Comparison of ENCODE assay signal across 8 cellular contexts in genomic region chr18:3248062-3248669, GRCh38. TPM values are rescaled to one million over a fixed set of nuclear protein-coding genes. Genes with fewer than 3 reads are reported as not detected.
DNase-seq lines count a peak whose midpoint lies in the region; ATAC-seq, FAIRE-seq and TF ChIP-seq lines count a peak whose summit lies in the region.

No MANE protein-coding gene starts in this region.

- FAIRE-seq in astrocyte (lab: Jason Lieb, UNC) (no peak), keratinocyte (lab: Jason Lieb, UNC) (no peak)

- H3K27ac Mint-ChIP-seq in astrocyte (ENCODE audit: unreplicated experiment), result peak overlapping the region; percentile 98

- peak overlapping the region; percentile 86 for H3K4me3 Mint-ChIP-seq in astrocyte (ENCODE audit: unreplicated experiment)

- no peaks in the 10 kb centered on the region for H3K9me3 ChIP-seq in astrocyte (ENCODE audit: insufficient read depth, low read depth, low read length)
- no peaks in the 10 kb centered on the region for H3K9me3 ChIP-seq in keratinocyte (ENCODE audit: control insufficient read depth, low read depth, low read length)

- H3K27me3 Mint-ChIP-seq in astrocyte (ENCODE audit: low read depth, unreplicated experiment), result no peaks in the 10 kb centered on the region

- no peak for ATAC-seq in GM21737 (IDR thresholded peaks at IDR 0.05; ENCODE audit: unreplicated experiment)

- H3K4me1 Mint-ChIP-seq in astrocyte (ENCODE audit: low read depth, unreplicated experiment), result peaks cover 23% of the 10 kb centered on the region

- H3K27ac ChIP-seq in astrocyte (ENCODE audit: low read depth, low read length) (peak overlapping the region; percentile 100), keratinocyte (ENCODE audit: control insufficient read depth, insufficient read depth, low read length) (peak overlapping the region; percentile 99), substantia nigra (ENCODE audit: low read depth, low read length, poor library complexity, severe bottlenecking) (peak overlapping the region; percentile 92)

- H3K9ac ChIP-seq in astrocyte (ENCODE audit: low read length) (peak overlapping the region; percentile 99), keratinocyte (ENCODE audit: control insufficient read depth, extremely low read depth, insufficient read depth, low read length) (peak overlapping the region; percentile 98)

- peaks cover 30% of the 10 kb centered on the region for H3K4me1 ChIP-seq in astrocyte (ENCODE audit: insufficient read depth, low read length)
- peaks cover 36% of the 10 kb centered on the region for H3K4me1 ChIP-seq in keratinocyte (ENCODE audit: control insufficient read depth, extremely low read depth, insufficient read depth, low read length)

- TF ChIP-seq CTCF in astrocyte (IDR thresholded peaks at IDR 0.05; ENCODE audit: insufficient read depth, low read depth, low read length) (no peak), keratinocyte (optimal IDR thresholded peaks at IDR 0.05 in 1 of 3, IDR thresholded peaks at IDR 0.05 in 1 of 3, conservative IDR thresholded peaks at IDR 0.05 in 1 of 3; ENCODE audit: extremely low read depth in 1 of 3, insufficient read depth in 2 of 3, low read length in 3 of 3) (no peak)

- H3K36me3 ChIP-seq in astrocyte (ENCODE audit: insufficient read depth, low read length) (peaks cover 17% of the 10 kb centered on the region), keratinocyte (ENCODE audit: control insufficient read depth in 2 of 2, extremely low read depth in 1 of 2, insufficient read depth in 2 of 2, low read length in 2 of 2) (peaks cover 3 to 12% of the 10 kb centered on the region in 2 experiments)

- in situ Hi-C loops in KBM-7 (cut with MboI; ENCODE audit: low pct_unique_long_range_greater_than_20kb, low sequenced_read_pairs), result no loop called here

- H3K79me2 ChIP-seq in astrocyte (ENCODE audit: insufficient read depth, low read length), result peaks cover 58% of the 10 kb centered on the region
- peaks cover 55% of the 10 kb centered on the region for H3K79me2 ChIP-seq in keratinocyte (ENCODE audit: control insufficient read depth, insufficient read depth, low read length)

- peaks cover 2% of the 10 kb centered on the region for H3K36me3 Mint-ChIP-seq in astrocyte (ENCODE audit: low read depth, unreplicated experiment)

- dilution Hi-C loops in keratinocyte (cut with MboI; ENCODE audit: extremely low pct_ligation_motif_present, low sequenced_read_pairs), result no loop called here

- DNase-seq in GF-D8 (lab: John Stamatoyannopoulos, UW) (peak; percentile 59), Kasumi-1 (lab: John Stamatoyannopoulos, UW) (peak; percentile 70 to 71), astrocyte (ENCODE audit: low read depth) (peak; percentile 33), keratinocyte (ENCODE audit: low read depth, low spot score) (no peak), substantia nigra (lab: John Stamatoyannopoulos, UW) (peak in 16 of 49 donors; percentile 21 to 63 (median 42)), KBM-7 (no peak), hepatic stellate cell (ENCODE audit: low spot score) (no peak)

- H3K4me3 ChIP-seq in astrocyte (ENCODE audit: insufficient read depth, low read depth, low read length) (peak overlapping the region; percentile 99), keratinocyte (ENCODE audit: control insufficient read depth in 2 of 3, extremely low read depth in 1 of 3, insufficient read depth in 2 of 3, low read depth in 1 of 3, low read length in 3 of 3) (peak overlapping the region; percentile 94 to 97 (median 96))

- H3K9me1 ChIP-seq in keratinocyte (ENCODE audit: control insufficient read depth, extremely low read depth, insufficient read depth, low read length), result peaks cover 3% of the 10 kb centered on the region

- no peaks in the 10 kb centered on the region for H3K9me3 Mint-ChIP-seq in astrocyte (ENCODE audit: unreplicated experiment)

- H3K27me3 ChIP-seq in astrocyte (ENCODE audit: insufficient read depth, low read length), result no peaks in the 10 kb centered on the region
- H3K27me3 ChIP-seq in keratinocyte (ENCODE audit: control insufficient read depth, extremely low read depth, insufficient read depth, low read length), result no peaks in the 10 kb centered on the region

- H4K20me1 ChIP-seq in astrocyte (ENCODE audit: insufficient read depth, low read length) (peaks cover 28% of the 10 kb centered on the region), keratinocyte (ENCODE audit: control insufficient read depth, extremely low read depth, insufficient read depth, low read length) (peaks cover 8% of the 10 kb centered on the region)

- H2AFZ ChIP-seq in astrocyte (ENCODE audit: low read depth, low read length) (no peak overlapping the region), keratinocyte (ENCODE audit: control insufficient read depth, low read length) (no peak overlapping the region)

- H3K4me2 ChIP-seq in astrocyte (ENCODE audit: low read length), result peak overlapping the region; percentile 88
- peak overlapping the region; percentile 97 for H3K4me2 ChIP-seq in keratinocyte (ENCODE audit: control insufficient read depth, extremely low read depth, insufficient read depth, low read depth, low read length)

RNA-seq across cellular contexts. Expression of gene MYL12A, which starts 0.6 kb away (rescaled TPM):
- 659 and 682 TPM in 2 replicates for total RNA-seq in astrocyte
- polyA plus RNA-seq in keratinocyte, result 526 to 759 TPM (median 536 TPM) in 3 replicates
- polyA plus RNA-seq in keratinocyte (2011; ENCODE audit: low read depth), result 832 TPM
- 508 and 955 TPM in 2 replicates for polyA plus RNA-seq in keratinocyte (2011; cell fraction: cytosol; rRNA removed)
- 319 and 354 TPM in 2 replicates for polyA plus RNA-seq in keratinocyte (2011; cell fraction: nucleus; rRNA removed)
- 469 and 496 TPM in 2 replicates for polyA plus RNA-seq in keratinocyte (2012; ENCODE audit: low replicate concordance)
- polyA minus RNA-seq in keratinocyte, result 140 to 335 TPM (median 275 TPM) in 3 replicates
- 479 TPM for polyA minus RNA-seq in keratinocyte (2011; cell fraction: cytosol; rRNA and poly(A)+ RNA removed)
- polyA minus RNA-seq in keratinocyte (2011; cell fraction: nucleus; rRNA and poly(A)+ RNA removed), result 97.7 and 185 TPM in 2 replicates

RNA-seq across cellular contexts. Expression of gene MYL12B, which starts 13.8 kb away (rescaled TPM):
- 374 and 433 TPM in 2 replicates for total RNA-seq in astrocyte
- 946 to 1,224 TPM (median 993 TPM) in 3 replicates for polyA plus RNA-seq in keratinocyte
- 428 TPM for polyA plus RNA-seq in keratinocyte (2011; ENCODE audit: low read depth)
- 856 and 1,649 TPM in 2 replicates for polyA plus RNA-seq in keratinocyte (2011; cell fraction: cytosol; rRNA removed)
- polyA plus RNA-seq in keratinocyte (2011; cell fraction: nucleus; rRNA removed), result 528 and 542 TPM in 2 replicates
- polyA plus RNA-seq in keratinocyte (2012; ENCODE audit: low replicate concordance), result 739 and 761 TPM in 2 replicates
- 206 to 467 TPM (median 416 TPM) in 3 replicates for polyA minus RNA-seq in keratinocyte
- 587 TPM for polyA minus RNA-seq in keratinocyte (2011; cell fraction: cytosol; rRNA and poly(A)+ RNA removed)
- polyA minus RNA-seq in keratinocyte (2011; cell fraction: nucleus; rRNA and poly(A)+ RNA removed), result 138 and 172 TPM in 2 replicates

RNA-seq across cellular contexts. Expression of gene MYOM1, which starts 28.4 kb away (rescaled TPM):
- 0.57 and 0.94 TPM in 2 replicates for total RNA-seq in astrocyte
- 0.01 to 0.22 TPM (median 0.03 TPM) in 3 replicates for polyA plus RNA-seq in keratinocyte
- polyA plus RNA-seq in keratinocyte (2011; ENCODE audit: low read depth), result 1.9 TPM
- polyA plus RNA-seq in keratinocyte (2011; cell fraction: cytosol; rRNA removed), result 0.04 and 0.05 TPM in 2 replicates
- 0.06 and 0.08 TPM in 2 replicates for polyA plus RNA-seq in keratinocyte (2011; cell fraction: nucleus; rRNA removed)
- polyA plus RNA-seq in keratinocyte (2012; ENCODE audit: low replicate concordance), result 0.06 and 0.28 TPM in 2 replicates
- 0.13 TPM in 1 of 3 replicates, not detected in the others for polyA minus RNA-seq in keratinocyte
- polyA minus RNA-seq in keratinocyte (2011; cell fraction: cytosol; rRNA and poly(A)+ RNA removed), result not detected
- 0.16 TPM in 1 of 2 replicates, not detected in the other for polyA minus RNA-seq in keratinocyte (2011; cell fraction: nucleus; rRNA and poly(A)+ RNA removed)

Comparison
In these comparisons a context has a peak if more than half of its experiments do, and no peak if none do; other contexts are left out.
1. DNase-seq: peak in GF-D8 (single experiment), Kasumi-1 (2 of 2) and astrocyte (single experiment); none in keratinocyte (single experiment), KBM-7 (single experiment) and hepatic stellate cell (single experiment).
2. Peak in every context shown above with its lines, with median percentiles within 50 percentile points of each other: H3K27ac ChIP-seq.